ENCODE assay signal across 27 cellular contexts in genomic region chr3:99356681-99357080, GRCh38.
"Had no signal": no experiment of that assay in that cellular context is flagged by ENCODE, and none has a peak within 500 bp of the region (broad histone marks: within the 10 kb centered on the region; RNA-seq: fewer than 3 reads in every experiment).

No MANE protein-coding gene starts in this region.

- DNase-seq: activated B cell treated with CpG ODN at 0.5 μM for 24 hours; activated CD4-positive, alpha-beta memory T cell treated with anti-CD3 and anti-CD28 coated beads for 36 hours; activated CD4-positive, alpha-beta T cell treated with anti-CD3 and anti-CD28 coated beads for 4 hours; activated CD4-positive, alpha-beta T cell treated with anti-CD3 and anti-CD28 coated beads, Interleukin-2, amount 10 ng/mL, durations not matched to agents 24 days and 14 days; activated CD4-positive, alpha-beta T cell treated with anti-CD3 and anti-CD28 coated beads, Interleukin-2, amount 50 U/mL, for 1 hour; activated CD4-positive, alpha-beta T cell treated with anti-CD3 and anti-CD28 coated beads, Interleukin-2, amount 50 U/mL, for 4 hours; activated CD4-positive, CD25-positive, alpha-beta regulatory T cell treated with anti-CD3 and anti-CD28 coated beads, Interleukin-2, amount 50 U/mL, for 72 hours; activated CD8-positive, alpha-beta memory T cell treated with anti-CD3 and anti-CD28 coated beads, Interleukin-2, amount 50 U/mL, for 4 hours; activated CD8-positive, alpha-beta T cell treated with anti-CD3 and anti-CD28 coated beads for 36 hours; activated effector memory CD4-positive, alpha-beta T cell treated with anti-CD3 and anti-CD28 coated beads, Interleukin-2, amount 50 U/mL, for 16 hours; activated gamma-delta T cell treated with Interleukin-2 at 50 U/mL for 16 hours; activated naive CD4-positive, alpha-beta T cell; activated naive CD4-positive, alpha-beta T cell treated with anti-CD3 and anti-CD28 coated beads for 36 hours; activated naive CD8-positive, alpha-beta T cell treated with anti-CD3 and anti-CD28 coated beads, Interleukin-2, amount 10 ng/mL, durations not matched to agents 7 days and 5 days; activated naive CD8-positive, alpha-beta T cell treated with anti-CD3 and anti-CD28 coated beads, Interleukin-2, amount 50 U/mL, for 24 hours; activated T-cell treated with anti-CD3 and anti-CD28 coated beads for 4 hours; activated T-cell treated with anti-CD3 and anti-CD28 coated beads, Interleukin-2, amount 50 U/mL, for 1 hour; activated T-cell treated with anti-CD3 and anti-CD28 coated beads, Interleukin-2, amount 50 U/mL, for 4 hours; activated T-cell treated with anti-CD3 and anti-CD28 coated beads, Interleukin-2, amount 50 U/mL, for 72 hours; amygdala; anterior cingulate cortex; caudate nucleus; cerebellar nuclear complex; T-helper 1 cell; T-helper 2 cell; T-helper 9 cell had no signal

- ATAC-seq: activated CD8-positive, alpha-beta T cell treated with anti-CD3 and anti-CD28 coated beads for 36 hours; activated naive CD8-positive, alpha-beta T cell treated with anti-CD3 and anti-CD28 coated beads, Interleukin-2, amount 50 U/mL, for 24 hours; activated T-cell treated with anti-CD3 and anti-CD28 coated beads, Interleukin-2, amount 50 U/mL, for 4 hours; activated T-cell treated with anti-CD3 and anti-CD28 coated beads, Interleukin-2, amount 50 U/mL, for 72 hours; activated T-helper 17 cell treated with anti-CD3 and anti-CD28 coated beads, Interleukin-2, amount 50 U/mL, for 72 hours had no signal
